26 cellular contexts compared by ENCODE assay signal in the genomic region with DNA sequence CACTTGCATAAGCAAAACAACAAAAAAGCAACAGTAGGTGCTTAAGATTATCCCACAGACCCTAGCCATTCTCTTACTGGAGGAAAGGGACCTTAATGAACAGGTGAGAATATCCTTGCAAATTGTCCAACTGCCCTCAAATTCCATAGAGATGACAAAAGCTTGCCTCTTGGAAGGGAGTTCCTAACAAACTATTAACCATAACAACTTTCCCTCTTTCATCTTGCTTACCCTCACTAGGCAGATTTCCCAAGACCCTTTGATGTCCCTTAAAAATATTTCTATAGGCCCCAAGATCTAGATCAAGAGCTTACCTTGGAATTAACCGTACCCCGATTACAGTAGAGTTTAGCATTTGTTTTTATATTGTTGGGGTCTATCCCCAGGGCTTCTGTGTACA. TPM values are rescaled to one million over a fixed set of nuclear protein-coding genes. Genes with fewer than 3 reads are reported as not detected.
DNase-seq lines count a peak whose midpoint lies in the region; ATAC-seq, FAIRE-seq and TF ChIP-seq lines count a peak whose summit lies in the region.
"Had no signal": no experiment of that assay in that cellular context is flagged by ENCODE, and none has a peak within 500 bp of the region (broad histone marks: within the 10 kb centered on the region; RNA-seq: fewer than 3 reads in every experiment).

No MANE protein-coding gene starts in this region.

- H3K27ac ChIP-seq in OCI-LY7 (ENCODE audit: low read depth, low read length, poor library complexity, severe bottlenecking): peak overlapping the region; percentile 16
- peak overlapping the region in 51 of 59 donors; percentile 37 to 100 (median 87) for H3K27ac ChIP-seq in dorsolateral prefrontal cortex
- H3K27ac ChIP-seq: right atrium auricular region had no signal

- H3K27ac Mint-ChIP-seq in activated naive CD4-positive, alpha-beta T cell treated with anti-CD3 and anti-CD28 coated beads, Interleukin-2, amount 50 U/mL, for 72 hours: peak overlapping the region; percentile 34 to 81
- peak overlapping the region; percentile 48 to 86 for H3K27ac Mint-ChIP-seq in stimulated activated naive CD8-positive, alpha-beta T cell treated with anti-CD3 and anti-CD28 coated beads, Interleukin-15, amount 100 ng/mL, for 72 hours
- H3K27ac Mint-ChIP-seq: activated naive CD8-positive, alpha-beta T cell treated with anti-CD3 and anti-CD28 coated beads, Interleukin-2, amount 10 ng/mL, durations not matched to agents 7 days and 5 days; dendritic cell treated with granulocyte-macrophage colony-stimulating factor and Interleukin-4, amounts not matched to agents 40 ng/mL and 50 ng/mL, for 4 days; endodermal cell had no signal

- H3K4me3 Mint-ChIP-seq in stimulated activated naive CD8-positive, alpha-beta T cell treated with anti-CD3 and anti-CD28 coated beads, Interleukin-15, amount 100 ng/mL, for 72 hours: no peak overlapping the region
- H3K4me3 Mint-ChIP-seq: activated naive CD8-positive, alpha-beta T cell treated with anti-CD3 and anti-CD28 coated beads, Interleukin-2, amount 10 ng/mL, durations not matched to agents 7 days and 5 days; central memory CD8-positive, alpha-beta T cell; dendritic cell treated with granulocyte-macrophage colony-stimulating factor and Interleukin-4, amounts not matched to agents 40 ng/mL and 50 ng/mL, for 4 days; endodermal cell had no signal

- H3K9me2 ChIP-seq in OCI-LY7 (ENCODE audit: insufficient read depth, low read length): no peaks in the 10 kb centered on the region

- no peak overlapping the region for H2AFZ ChIP-seq in OCI-LY7 (ENCODE audit: low read length)

- H3K9me3 ChIP-seq in OCI-LY7 (ENCODE audit: low read length): no peaks in the 10 kb centered on the region
- H3K9me3 ChIP-seq: BE2C, HAP-1, right atrium auricular region had no signal

- H3K27me3 Mint-ChIP-seq in stimulated activated naive CD8-positive, alpha-beta T cell treated with anti-CD3 and anti-CD28 coated beads, Interleukin-15, amount 100 ng/mL, for 72 hours: no peaks in the 10 kb centered on the region
- H3K27me3 Mint-ChIP-seq: activated naive CD8-positive, alpha-beta T cell treated with anti-CD3 and anti-CD28 coated beads, Interleukin-2, amount 10 ng/mL, durations not matched to agents 7 days and 5 days; central memory CD8-positive, alpha-beta T cell; dendritic cell treated with granulocyte-macrophage colony-stimulating factor and Interleukin-4, amounts not matched to agents 40 ng/mL and 50 ng/mL, for 4 days had no signal

- intact Hi-C loops in OCI-LY7 (cut with micrococcal nuclease; ENCODE audit: unreplicated experiment) (no loop called here), dorsolateral prefrontal cortex (cut with DNase I) (loop anchor here in 1 of 2 donors (2.0 kb wide), 1 partner anchor 16 kb away; no protein-coding TSS in a partner anchor)

- H3K4me1 Mint-ChIP-seq in stimulated activated naive CD8-positive, alpha-beta T cell treated with anti-CD3 and anti-CD28 coated beads, Interleukin-15, amount 100 ng/mL, for 72 hours: peaks cover 16% of the 10 kb centered on the region
- H3K4me1 Mint-ChIP-seq: endodermal cell had no signal

- H3K9me3 Mint-ChIP-seq in activated naive CD4-positive, alpha-beta T cell treated with anti-CD3 and anti-CD28 coated beads, Interleukin-2, amount 50 U/mL, for 72 hours: no peaks in the 10 kb centered on the region
- no peaks in the 10 kb centered on the region for H3K9me3 Mint-ChIP-seq in stimulated activated naive CD8-positive, alpha-beta T cell treated with anti-CD3 and anti-CD28 coated beads, Interleukin-15, amount 100 ng/mL, for 72 hours
- H3K9me3 Mint-ChIP-seq: activated naive CD8-positive, alpha-beta T cell treated with anti-CD3 and anti-CD28 coated beads, Interleukin-2, amount 10 ng/mL, durations not matched to agents 7 days and 5 days; central memory CD8-positive, alpha-beta T cell; dendritic cell treated with granulocyte-macrophage colony-stimulating factor and Interleukin-4, amounts not matched to agents 40 ng/mL and 50 ng/mL, for 4 days; endodermal cell had no signal

- POLR2A ChIA-PET in OCI-LY7 (lab: Charles Lee): interaction anchor here (0.8 kb wide), 1 partner anchor 17 kb away, joined by 3 read pairs; no protein-coding TSS in a partner anchor

- peaks cover 97% of the 10 kb centered on the region for H3K36me3 ChIP-seq in OCI-LY7 (ENCODE audit: insufficient read depth, low read length)

- no peaks in the 10 kb centered on the region for H4K20me1 ChIP-seq in OCI-LY7 (ENCODE audit: insufficient read depth, low read length)

- no peak overlapping the region for H3K4me3 ChIP-seq in OCI-LY7 (ENCODE audit: low read depth, low read length, poor library complexity, severe bottlenecking)
- no peak overlapping the region for H3K4me3 ChIP-seq in dorsolateral prefrontal cortex
- H3K4me3 ChIP-seq: HAP-1, right atrium auricular region had no signal

- TF ChIP-seq CTCF in OCI-LY7 (conservative IDR thresholded peaks at IDR 0.05; ENCODE audit: low read length): no peak
- TF ChIP-seq CTCF in dorsolateral prefrontal cortex (IDR thresholded peaks at IDR 0.05 in 54 of 56, conservative IDR thresholded peaks at IDR 0.05 in 2 of 56; ENCODE audit: low read depth in 1 of 56, partially characterized antibody in 56 of 56): no peak
- TF ChIP-seq CTCF in D721Med (IDR thresholded peaks at IDR 0.05; ENCODE audit: insufficient read depth, missing control alignments): no peak

- FAIRE-seq in D721Med (lab: Jason Lieb, UNC): no peak

- peaks cover 0 to 26% of the 10 kb centered on the region in 2 donors for H3K36me3 Mint-ChIP-seq in activated naive CD4-positive, alpha-beta T cell treated with anti-CD3 and anti-CD28 coated beads, Interleukin-2, amount 50 U/mL, for 72 hours

- CTCF ChIA-PET in OCI-LY7 (lab: Charles Lee; ENCODE audit: unreplicated experiment): no interaction called here

- no peak overlapping the region for H3K4me2 ChIP-seq in OCI-LY7 (ENCODE audit: low read length)

- no peak for DNase-seq in activated naive CD4-positive, alpha-beta T cell treated with anti-CD3 and anti-CD28 coated beads, Interleukin-2, amount 50 U/mL, for 72 hours (ENCODE audit: low spot score in 2 of 2)
- no peak for DNase-seq in activated naive CD4-positive, alpha-beta T cell (lab: John Stamatoyannopoulos, UW)
- no peak for DNase-seq in OCI-LY7 (ENCODE audit: low spot score)
- DNase-seq in dorsolateral prefrontal cortex: no peak
- no peak for DNase-seq in stimulated activated naive CD8-positive, alpha-beta T cell treated with anti-CD3 and anti-CD28 coated beads, Interleukin-15, amount 100 ng/mL, for 72 hours
- no peak for DNase-seq in anterior cingulate cortex (lab: John Stamatoyannopoulos, UW)
- DNase-seq in D721Med (ENCODE audit: insufficient read length, low spot score): no peak
- DNase-seq in HCEC 1CT: no peak
- DNase-seq: activated CD4-positive, alpha-beta T cell treated with anti-CD3 and anti-CD28 coated beads for 48 hours; activated naive CD8-positive, alpha-beta T cell treated with anti-CD3 and anti-CD28 coated beads, Interleukin-2, amount 10 ng/mL, durations not matched to agents 7 days and 5 days; BE2C; endodermal cell; glutamatergic neuron; mesendoderm; NCI-H1417 treated with DMSO at 0.1 percent for 48 hours; NCI-H2029 treated with DMSO at 0.1 percent for 48 hours; Right ventricle myocardium superior; stimulated activated CD4-positive, alpha-beta T cell treated with anti-CD3 and anti-CD28 coated beads, Interleukin-2, amount 100 ng/mL, for 24 hours; T-helper 9 cell had no signal

- no peaks in the 10 kb centered on the region for H3K79me2 ChIP-seq in OCI-LY7 (ENCODE audit: insufficient read depth, low read depth, low read length)

- no TSS peak for BruUV-seq in OCI-LY7 (replicated peaks; lab: Mats Ljungman, UMichigan)

- no peaks in the 10 kb centered on the region for H3K27me3 ChIP-seq in dorsolateral prefrontal cortex
- H3K27me3 ChIP-seq: BE2C, right atrium auricular region had no signal

- H3K4me1 ChIP-seq in OCI-LY7 (ENCODE audit: insufficient read depth, low read length, poor library complexity, severe bottlenecking): peaks cover 12% of the 10 kb centered on the region
- H3K4me1 ChIP-seq: BE2C, HAP-1, right atrium auricular region had no signal

- no peak for ATAC-seq in activated naive CD4-positive, alpha-beta T cell treated with anti-CD3 and anti-CD28 coated beads, Interleukin-2, amount 50 U/mL, for 72 hours
- no peak for ATAC-seq in stimulated activated naive CD8-positive, alpha-beta T cell treated with anti-CD3 and anti-CD28 coated beads, Interleukin-15, amount 100 ng/mL, for 72 hours
- ATAC-seq: left lobe of liver, Panc1 had no signal

RNA-seq across cellular contexts. Expression of a gene that starts 21.8 kb away (rescaled TPM):
- 10 to 100 TPM; 63.1 to 85.3 TPM for total RNA-seq in activated naive CD4-positive, alpha-beta T cell treated with anti-CD3 and anti-CD28 coated beads, Interleukin-2, amount 50 U/mL, for 72 hours
- 33.8 and 34.1 TPM in 2 replicates for total RNA-seq in OCI-LY7 (2014; rRNA removed; shearing (Covaris generic))
- total RNA-seq in OCI-LY7 (2022) (43.9 and 50.6 TPM in 2 replicates), dorsolateral prefrontal cortex (1,000 to 10,000 TPM in 25 of 120 experiments, 100 to 1,000 TPM in 95; 166 to 3,303 (median 637) TPM)

RNA-seq across cellular contexts. Expression of a gene that starts 28.8 kb away (rescaled TPM):
- 100 to 1,000 TPM; 109 to 122 TPM for total RNA-seq in activated naive CD4-positive, alpha-beta T cell treated with anti-CD3 and anti-CD28 coated beads, Interleukin-2, amount 50 U/mL, for 72 hours
- 76.4 and 87.1 TPM in 2 replicates for total RNA-seq in OCI-LY7 (2014; rRNA removed; shearing (Covaris generic))
- total RNA-seq in OCI-LY7 (2022) (118 and 124 TPM in 2 replicates), dorsolateral prefrontal cortex (100 to 1,000 TPM in 114 of 120 experiments, 10 to 100 TPM in 6; 88.3 to 157 (median 125) TPM)

RNA-seq across cellular contexts. Expression of a gene that starts 31.5 kb away (rescaled TPM):
- 10 to 100 TPM; 16.7 to 17.5 TPM for total RNA-seq in activated naive CD4-positive, alpha-beta T cell treated with anti-CD3 and anti-CD28 coated beads, Interleukin-2, amount 50 U/mL, for 72 hours
- total RNA-seq in OCI-LY7 (2014; rRNA removed; shearing (Covaris generic)): 34.8 and 40.2 TPM in 2 replicates
- total RNA-seq in OCI-LY7 (2022) (32.8 and 38.1 TPM in 2 replicates), dorsolateral prefrontal cortex (10 to 100 TPM in 106 of 120 experiments, 1 to 10 TPM in 14; 8.1 to 21.5 (median 12.5) TPM)

RNA-seq across cellular contexts. Expression of a gene that starts 58.0 kb away (rescaled TPM):
- 1 to 10 TPM; 1.2 to 2.0 TPM for total RNA-seq in activated naive CD4-positive, alpha-beta T cell treated with anti-CD3 and anti-CD28 coated beads, Interleukin-2, amount 50 U/mL, for 72 hours
- total RNA-seq in OCI-LY7 (2014; rRNA removed; shearing (Covaris generic)): 1.1 and 3.2 TPM in 2 replicates
- 1.3 TPM in 2 replicates for total RNA-seq in OCI-LY7 (2022)
- total RNA-seq in dorsolateral prefrontal cortex: 10 to 100 TPM in 1 of 120 experiments, 1 to 10 TPM in 119; 1.9 to 10.7 (median 5.1) TPM
- total RNA-seq: esophagus mucosa had no signal
